ENCODE assay signal across 8 cellular contexts in genomic region chr6:153131037-153131981, GRCh38. TPM values are rescaled to one million over a fixed set of nuclear protein-coding genes. Genes with fewer than 3 reads are reported as not detected.
DNase-seq lines count a peak whose midpoint lies in the region; ATAC-seq and TF ChIP-seq lines count a peak whose summit lies in the region.

A gene with protein sequence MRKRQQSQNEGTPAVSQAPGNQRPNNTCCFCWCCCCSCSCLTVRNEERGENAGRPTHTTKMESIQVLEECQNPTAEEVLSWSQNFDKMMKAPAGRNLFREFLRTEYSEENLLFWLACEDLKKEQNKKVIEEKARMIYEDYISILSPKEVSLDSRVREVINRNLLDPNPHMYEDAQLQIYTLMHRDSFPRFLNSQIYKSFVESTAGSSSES (minus strand): TSS chr6:153131282. CDS start chr6:153044018, 87,264 bp downstream.

- H3K36me3 Mint-ChIP-seq in activated naive CD8-positive, alpha-beta T cell treated with anti-CD3 and anti-CD28 coated beads for 36 hours = no peaks in the 10 kb centered on the region

- peaks cover 5% of the 10 kb centered on the region for H3K9me3 Mint-ChIP-seq in activated naive CD8-positive, alpha-beta T cell treated with anti-CD3 and anti-CD28 coated beads for 36 hours

- DNase-seq in AG04450 (ENCODE audit: low read depth, low spot score) (peak; percentile 44), NCI-H510A treated with DMSO at 0.1 percent for 48 hours (lab: John Stamatoyannopoulos, UW) (peak; percentile 43), head of caudate nucleus (peak in 38 of 42 donors; percentile 41 to 85 (median 64)), occipital lobe (lab: John Stamatoyannopoulos, UW) (peak; percentile 56)
- DNase-seq in activated naive CD8-positive, alpha-beta T cell treated with anti-CD3 and anti-CD28 coated beads for 36 hours = peak; percentile 23

- H3K4me3 ChIP-seq in AG04450 (ENCODE audit: low read depth, low read length) = peak within 1 kb of the TSS; percentile 89

- CTCF ChIA-PET in AG04450 (lab: Charles Lee) = no interaction called here

- H3K27ac Mint-ChIP-seq in activated naive CD8-positive, alpha-beta T cell treated with anti-CD3 and anti-CD28 coated beads for 36 hours = no peak within 1 kb of the TSS

- H3K27me3 ChIP-seq in AG04450 (ENCODE audit: control insufficient read depth, insufficient read depth, low read length) = no peaks in the 10 kb centered on the region

- H3K27ac ChIP-seq in AG04450 (ENCODE audit: low read depth, low read length) = peak within 1 kb of the TSS; percentile 47

- H3K4me3 Mint-ChIP-seq in activated naive CD8-positive, alpha-beta T cell treated with anti-CD3 and anti-CD28 coated beads for 36 hours = peak within 1 kb of the TSS; percentile 77

- ATAC-seq in GM18861 (IDR thresholded peaks at IDR 0.05; ENCODE audit: unreplicated experiment) = peak; percentile 61
- peak; percentile 52 for ATAC-seq in HG03066 (IDR thresholded peaks at IDR 0.05; ENCODE audit: low read depth, unreplicated experiment)
- no peak for ATAC-seq in HG03439 (IDR thresholded peaks at IDR 0.05; ENCODE audit: unreplicated experiment)

- intact Hi-C loops in head of caudate nucleus (cut with DNase I) = no loop called here

- H3K27me3 Mint-ChIP-seq in activated naive CD8-positive, alpha-beta T cell treated with anti-CD3 and anti-CD28 coated beads for 36 hours = peaks cover 51% of the 10 kb centered on the region

- H3K9me3 ChIP-seq in AG04450 (ENCODE audit: control insufficient read depth, insufficient read depth, low read length) = no peaks in the 10 kb centered on the region; the same call in 1 of the 2 replicates

- TF ChIP-seq CTCF in AG04450 (IDR thresholded peaks at IDR 0.05; ENCODE audit: low read depth, low read length) = no peak

- POLR2A ChIA-PET in AG04450 (lab: Yijun Ruan, JAX) = interaction anchor here (0.7 to 0.8 kb wide), 2 partner anchors 36 to 99 kb away, joined by 3 to 4 read pairs; no protein-coding TSS in a partner anchor

- H3K4me1 Mint-ChIP-seq in activated naive CD8-positive, alpha-beta T cell treated with anti-CD3 and anti-CD28 coated beads for 36 hours = peaks cover 12% of the 10 kb centered on the region

RNA-seq across cellular contexts. Expression of the gene that starts here (rescaled TPM):
- 8.9 and 12.2 TPM in 2 replicates for polyA plus RNA-seq in AG04450 (2011; rRNA removed)
- polyA minus RNA-seq in AG04450 (2011; rRNA and poly(A)+ RNA removed) = 5.2 and 6.6 TPM in 2 replicates
- not detected for total RNA-seq in activated naive CD8-positive, alpha-beta T cell treated with anti-CD3 and anti-CD28 coated beads for 36 hours
- 119 TPM for total RNA-seq in occipital lobe

Comparison
In these comparisons a context has a peak if more than half of its experiments do, and no peak if none do; other contexts are left out.
1. RNA of the gene that starts here (total RNA-seq): 119 TPM in occipital lobe (single experiment); not detected in activated naive CD8-positive, alpha-beta T cell treated with anti-CD3 and anti-CD28 coated beads for 36 hours; every median in the first group is over 100 times any median in the second.
2. Peak in DNase-seq in activated naive CD8-positive, alpha-beta T cell treated with anti-CD3 and anti-CD28 coated beads for 36 hours; RNA of the gene not detected or under 1 TPM.
3. Peak in every context shown above with its lines, with median percentiles within 50 percentile points of each other: DNase-seq.